Comparison of ENCODE assay signal across 8 cellular contexts in the genomic region with DNA sequence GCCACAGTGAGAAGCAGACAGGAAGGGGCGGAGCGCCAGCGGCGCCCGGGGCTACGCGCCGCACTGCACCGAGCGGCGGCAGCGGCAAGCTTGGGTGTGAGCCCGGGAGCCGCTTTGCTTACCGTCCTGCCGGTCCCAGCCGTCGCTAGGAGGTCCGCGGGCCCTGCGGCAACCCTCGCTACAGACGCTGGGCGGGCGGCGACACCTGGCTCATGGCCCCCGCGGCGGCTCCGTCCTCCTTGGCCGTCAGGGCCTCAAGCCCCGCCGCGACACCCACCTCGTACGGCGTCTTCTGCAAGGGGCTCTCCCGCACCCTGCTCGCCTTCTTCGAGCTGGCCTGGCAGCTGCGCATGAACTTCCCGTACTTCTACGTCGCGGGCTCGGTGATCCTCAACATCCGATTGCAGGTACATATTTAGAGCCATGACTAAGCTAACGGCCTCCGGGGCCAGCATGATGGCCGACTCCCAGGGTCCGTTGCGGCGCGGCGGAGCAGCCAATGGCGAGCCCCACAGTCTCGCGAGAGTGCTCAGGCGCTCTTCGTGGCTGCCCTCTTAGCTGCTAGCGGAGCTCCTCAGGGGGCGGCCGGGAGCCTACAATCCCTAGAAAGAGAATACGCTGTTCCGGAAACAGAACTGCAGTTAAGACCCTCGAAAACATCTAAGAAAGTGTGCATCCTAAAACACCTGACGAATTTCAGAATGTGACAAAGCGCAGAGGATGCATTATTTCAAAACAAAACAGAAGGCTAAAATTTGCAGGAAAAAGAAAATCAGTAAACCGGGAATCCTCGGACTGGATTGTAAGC. TPM values are rescaled to one million over a fixed set of nuclear protein-coding genes. Genes with fewer than 3 reads are reported as not detected.
A peak's percentile ranks its signal among the peaks of the same experiment; 100 is the strongest.
DNase-seq lines count a peak whose midpoint lies in the region; ATAC-seq and TF ChIP-seq lines count a peak whose summit lies in the region.

A gene (plus strand): TSS at position 50 of the 808 bp plus-strand sequence. CDS start 163 bp downstream, at position 213.

- peak within 1 kb of the TSS; percentile 95 for H3K4me3 ChIP-seq in suprapubic skin

- peak within 1 kb of the TSS; percentile 98 to 99 for H3K27ac Mint-ChIP-seq in activated naive CD4-positive, alpha-beta T cell treated with anti-CD3 and anti-CD28 coated beads, Interleukin-2, amount 50 U/mL, for 72 hours

- DNase-seq in GM10266 (ENCODE audit: extremely low spot score) (peak; percentile 87), NCI-H1092 treated with DMSO at 0.1 percent for 48 hours (lab: John Stamatoyannopoulos, UW) (peak; percentile 93), glomerular endothelial cell (ENCODE audit: extremely low read depth, low read depth, low spot score) (peak; percentile 63), nucleus accumbens (lab: John Stamatoyannopoulos, UW) (peak; percentile 22 to 91 (median 79)), suprapubic skin (ENCODE audit: low spot score in 2 of 2) (peak; percentile 92 to 94)
- DNase-seq in activated naive CD4-positive, alpha-beta T cell treated with anti-CD3 and anti-CD28 coated beads, Interleukin-2, amount 50 U/mL, for 72 hours (ENCODE audit: low spot score in 2 of 2): peak; percentile 86 to 92

- peaks cover 35% of the 10 kb centered on the region for H3K4me1 ChIP-seq in suprapubic skin

- peak in 1 of 2 donors; percentile 43 for TF ChIP-seq POLR2A in suprapubic skin (IDR thresholded peaks at IDR 0.05)

- 0% methylated on average over 23 of the region's 70 CpGs for WGBS in suprapubic skin

- H3K36me3 ChIP-seq in suprapubic skin: no peaks in the 10 kb centered on the region

- H3K9me3 Mint-ChIP-seq in activated naive CD4-positive, alpha-beta T cell treated with anti-CD3 and anti-CD28 coated beads, Interleukin-2, amount 50 U/mL, for 72 hours: no peaks in the 10 kb centered on the region

- no peaks in the 10 kb centered on the region for H3K27me3 ChIP-seq in suprapubic skin

- TF ChIP-seq CTCF in GM10266 (IDR thresholded peaks at IDR 0.05; ENCODE audit: control insufficient read depth, insufficient read depth, low read depth, missing control alignments) (no peak), suprapubic skin (IDR thresholded peaks at IDR 0.05) (no peak)

- TF ChIP-seq EP300 in suprapubic skin (IDR thresholded peaks at IDR 0.05): no peak

- ATAC-seq in HG02623 (IDR thresholded peaks at IDR 0.05; ENCODE audit: unreplicated experiment) (peak; percentile 97), SK-N-SH treated with all-trans-retinoic acid at 6 μM for 48 hours (peak; percentile 99)
- peak; percentile 97 to 98 for ATAC-seq in activated naive CD4-positive, alpha-beta T cell treated with anti-CD3 and anti-CD28 coated beads, Interleukin-2, amount 50 U/mL, for 72 hours

- peaks cover 48 to 63% of the 10 kb centered on the region in 2 donors for H3K36me3 Mint-ChIP-seq in activated naive CD4-positive, alpha-beta T cell treated with anti-CD3 and anti-CD28 coated beads, Interleukin-2, amount 50 U/mL, for 72 hours

- H3K27ac ChIP-seq in suprapubic skin: peak within 1 kb of the TSS; percentile 98

- H3K9me3 ChIP-seq in suprapubic skin: no peaks in the 10 kb centered on the region

TF ChIP-seq in SK-N-SH treated with all-trans-retinoic acid at 6 μM for 48 hours, 23 proteins besides CTCF, POLR2A, EP300 and RAD21:
- TF ChIP-seq ESRRG (CRISPR knock-in tag; IDR thresholded peaks at IDR 0.05): no peak; the same call in 1 of the 2 replicates
- no peak for TF ChIP-seq ZFP30 (CRISPR knock-in tag; IDR thresholded peaks at IDR 0.05)
TF ChIP-seq in SK-N-SH treated with all-trans-retinoic acid at 6 μM for 48 hours: peak in this region for 0.

RNA-seq across cellular contexts. Expression of the gene that starts here (rescaled TPM):
- 1 to 10 TPM; 5.4 to 7.0 TPM for total RNA-seq in activated naive CD4-positive, alpha-beta T cell treated with anti-CD3 and anti-CD28 coated beads, Interleukin-2, amount 50 U/mL, for 72 hours
- 5.8 and 9.7 TPM in 2 replicates for total RNA-seq in glomerular endothelial cell
- 1 to 10 TPM; 2.8 to 7.0 (median 4.1) TPM for total RNA-seq in suprapubic skin

Comparison
In these comparisons a context has a peak if more than half of its experiments do, and no peak if none do; other contexts are left out.
1. Peak in every context shown above with its lines: DNase-seq, ATAC-seq, H3K4me3 ChIP-seq and H3K27ac ChIP-seq.